In the genomic region with DNA sequence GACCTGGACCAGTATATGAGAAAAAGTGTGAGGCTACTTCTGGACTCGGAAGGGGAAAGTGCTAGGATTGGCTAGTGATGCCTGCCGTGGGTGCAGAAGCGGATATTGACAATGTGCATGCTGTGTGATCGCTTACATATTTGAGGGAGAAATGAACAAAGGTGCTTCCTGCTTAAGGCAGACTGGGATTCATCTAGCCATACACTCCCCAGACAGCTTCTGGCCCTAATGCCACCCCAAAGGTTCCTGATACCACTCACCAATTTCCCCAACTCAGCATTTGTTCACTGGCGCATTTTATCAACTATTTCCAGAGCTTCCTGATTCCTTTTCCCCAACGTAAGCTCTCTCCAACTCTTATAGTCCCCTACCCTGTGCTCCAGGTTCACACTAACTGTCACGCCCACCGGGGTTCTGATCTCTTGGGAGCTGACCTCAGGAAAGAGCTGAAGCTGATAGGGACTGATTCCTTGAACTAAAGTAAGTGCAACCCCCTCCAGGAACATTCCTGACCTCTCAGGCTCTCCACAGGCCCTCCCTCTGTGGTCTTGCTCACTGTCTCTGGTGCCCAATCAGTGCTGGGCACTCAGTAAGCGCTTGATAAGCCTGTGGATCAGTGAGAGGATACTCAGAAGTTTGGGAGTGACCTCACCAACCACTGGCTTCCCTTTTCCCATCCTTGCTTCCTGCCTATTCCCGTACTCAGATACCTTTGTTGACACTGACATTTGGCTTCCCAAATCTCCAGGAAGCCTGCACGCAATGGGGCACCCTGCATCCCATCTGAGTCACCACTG, we compare ENCODE assay signal across 12 cellular contexts.
A peak's percentile ranks its signal among the peaks of the same experiment; 100 is the strongest.
DNase-seq lines count a peak whose midpoint lies in the region; ATAC-seq, FAIRE-seq and TF ChIP-seq lines count a peak whose summit lies in the region.
"Had no signal": no experiment of that assay in that cellular context is flagged by ENCODE, and none has a peak within 500 bp of the region (broad histone marks: within the 10 kb centered on the region; RNA-seq: fewer than 3 reads in every experiment).

No MANE protein-coding gene starts in this region.

- no peaks in the 10 kb centered on the region for H3K9me3 Mint-ChIP-seq in neural progenitor cell
- H3K9me3 Mint-ChIP-seq: activated T-cell treated with anti-CD3 and anti-CD28 coated beads, Interleukin-2, amount 50 U/mL, for 72 hours had no signal

- H3K79me2 ChIP-seq in endothelial cell of umbilical vein (ENCODE audit: control insufficient read depth, insufficient read depth, low read length) (no peaks in the 10 kb centered on the region), neural progenitor cell (ENCODE audit: low read depth) (no peaks in the 10 kb centered on the region)

- H3K36me3 Mint-ChIP-seq in neural progenitor cell: no peaks in the 10 kb centered on the region

- H3K4me1 ChIP-seq in BLaER1: peaks cover 41% of the 10 kb centered on the region
- peaks cover 38% of the 10 kb centered on the region for H3K4me1 ChIP-seq in endothelial cell of umbilical vein (ENCODE audit: control insufficient read depth, extremely low read depth, insufficient read depth, low read length)
- H3K4me1 ChIP-seq in neural progenitor cell: peaks cover 13% of the 10 kb centered on the region

- POLR2A ChIA-PET in endothelial cell of umbilical vein (lab: Charles Lee): no interaction called here

- H3K27ac Mint-ChIP-seq in neural progenitor cell: peak overlapping the region; percentile 48
- H3K27ac Mint-ChIP-seq: activated T-cell treated with anti-CD3 and anti-CD28 coated beads, Interleukin-2, amount 50 U/mL, for 72 hours had no signal

- H3K27ac ChIP-seq in BLaER1: no peak overlapping the region
- H3K27ac ChIP-seq in endothelial cell of umbilical vein (ENCODE audit: insufficient read depth, low read depth, low read length): peak overlapping the region; percentile 37
- H3K27ac ChIP-seq in neural progenitor cell: no peak overlapping the region

- H3F3A ChIP-seq in neural progenitor cell (ENCODE audit: low read depth): no peaks in the 10 kb centered on the region

- BruUV-seq in endothelial cell of umbilical vein (replicated peaks; lab: Mats Ljungman, UMichigan): no TSS peak

- H3K27me3 Mint-ChIP-seq in neural progenitor cell (ENCODE audit: insufficient read depth, low read depth): peaks cover 10% of the 10 kb centered on the region

- H3K9ac ChIP-seq in BLaER1 (no peak overlapping the region), endothelial cell of umbilical vein (replicated peaks; ENCODE audit: extremely low read depth, insufficient read depth, low read length) (no peak overlapping the region), neural progenitor cell (no peak overlapping the region)

- H3K4me3 ChIP-seq in BLaER1 (no peak overlapping the region), endothelial cell of umbilical vein (replicated peaks in 1 of 3; ENCODE audit: insufficient read depth in 1 of 3, low read depth in 1 of 3, low read length in 3 of 3) (no peak overlapping the region), neural progenitor cell (no peak overlapping the region)

- H3K27me3 ChIP-seq in BLaER1 (no peaks in the 10 kb centered on the region), endothelial cell of umbilical vein (ENCODE audit: control insufficient read depth in 2 of 2, insufficient read depth in 2 of 2, low read length in 2 of 2) (no peaks in the 10 kb centered on the region), neural progenitor cell (no peaks in the 10 kb centered on the region)

- peak overlapping the region; percentile 37 for H3K4me2 ChIP-seq in BLaER1
- no peak overlapping the region for H3K4me2 ChIP-seq in endothelial cell of umbilical vein (ENCODE audit: insufficient read depth, low read length)
- no peak overlapping the region for H3K4me2 ChIP-seq in neural progenitor cell

- dilution Hi-C loops in endothelial cell of umbilical vein (cut with MboI; ENCODE audit: extremely low pct_ligation_motif_present, low sequenced_read_pairs): no loop called here

- H4K20me1 ChIP-seq in BLaER1 (no peaks in the 10 kb centered on the region), endothelial cell of umbilical vein (replicated peaks; ENCODE audit: control insufficient read depth, extremely low read depth, insufficient read depth, low read length) (no peaks in the 10 kb centered on the region), neural progenitor cell (ENCODE audit: low read depth) (no peaks in the 10 kb centered on the region)

- H3K9me3 ChIP-seq in BLaER1: no peaks in the 10 kb centered on the region
- no peaks in the 10 kb centered on the region for H3K9me3 ChIP-seq in endothelial cell of umbilical vein (replicated peaks; ENCODE audit: control insufficient read depth, insufficient read depth, low read length)
- no peaks in the 10 kb centered on the region for H3K9me3 ChIP-seq in neural progenitor cell (ENCODE audit: low read depth)
- H3K9me3 ChIP-seq: Caco-2 had no signal

- H3K9me1 ChIP-seq in endothelial cell of umbilical vein (replicated peaks; ENCODE audit: control insufficient read depth, extremely low read depth, insufficient read depth, low read length): no peaks in the 10 kb centered on the region

- intact Hi-C loops in endothelial cell of umbilical vein (cut with micrococcal nuclease): no loop called here

- FAIRE-seq in endothelial cell of umbilical vein (lab: Jason Lieb, UNC): peak; percentile 93

- no peak overlapping the region for H3K4me3 Mint-ChIP-seq in neural progenitor cell
- H3K4me3 Mint-ChIP-seq: activated T-cell treated with anti-CD3 and anti-CD28 coated beads, Interleukin-2, amount 50 U/mL, for 72 hours had no signal

- no peak for ATAC-seq in HG02970 (IDR thresholded peaks at IDR 0.05; ENCODE audit: low FRiP score, unreplicated experiment)
- ATAC-seq: activated T-cell treated with anti-CD3 and anti-CD28 coated beads, Interleukin-2, amount 50 U/mL, for 72 hours had no signal

- peak; percentile 93 for DNase-seq in NCI-H226
- DNase-seq in endothelial cell of umbilical vein (ENCODE audit: low read depth, low spot score): peak; percentile 70
- no peak for DNase-seq in neural progenitor cell (ENCODE audit: low spot score)
- no peak for DNase-seq in CD1c-positive myeloid dendritic cell (ENCODE audit: extremely low spot score)
- no peak for DNase-seq in nucleus accumbens (lab: John Stamatoyannopoulos, UW)
- no peak for DNase-seq in activated CD4-positive, alpha-beta T cell treated with anti-CD3 and anti-CD28 coated beads for 48 hours
- DNase-seq: activated T-cell treated with anti-CD3 and anti-CD28 coated beads, Interleukin-2, amount 50 U/mL, for 72 hours; Caco-2; hypothalamus; NCI-H1694 treated with DMSO at 0.1 percent for 48 hours had no signal

- no peaks in the 10 kb centered on the region for H3K36me3 ChIP-seq in BLaER1
- H3K36me3 ChIP-seq in endothelial cell of umbilical vein (ENCODE audit: control insufficient read depth in 2 of 2, extremely low read depth in 1 of 2, insufficient read depth in 2 of 2, low read length in 2 of 2): no peaks in the 10 kb centered on the region
- H3K36me3 ChIP-seq in neural progenitor cell: no peaks in the 10 kb centered on the region

- H3K4me1 Mint-ChIP-seq in neural progenitor cell: peaks cover 53% of the 10 kb centered on the region

- peak overlapping the region; percentile 1 for H2AFZ ChIP-seq in endothelial cell of umbilical vein (ENCODE audit: low read depth, low read length)
- no peak overlapping the region for H2AFZ ChIP-seq in neural progenitor cell (replicated peaks)

- no peak for TF ChIP-seq POLR2A in endothelial cell of umbilical vein (IDR thresholded peaks at IDR 0.05; ENCODE audit: low read depth, low read length)

- CTCF ChIA-PET in endothelial cell of umbilical vein (lab: Charles Lee): interaction anchor here (1.2 to 1.4 kb wide), 3 partner anchors 11 to 279 kb away, joined by 3 to 7 read pairs (median 4); no protein-coding TSS in a partner anchor

- TF ChIP-seq CTCF in endothelial cell of umbilical vein (IDR thresholded peaks at IDR 0.05; ENCODE audit: extremely low read depth in 1 of 2, insufficient read depth in 1 of 2, low read depth in 1 of 2, low read length in 2 of 2) (no peak), neural progenitor cell (IDR thresholded peaks at IDR 0.05) (no peak)

TF ChIP-seq in endothelial cell of umbilical vein, 7 proteins besides CTCF, POLR2A, EP300 and RAD21:
- TF ChIP-seq FOS (IDR thresholded peaks at IDR 0.05; ENCODE audit: borderline replicate concordance, insufficient read depth, low read length): peak; percentile 32
- TF ChIP-seq JUN (IDR thresholded peaks at IDR 0.05; ENCODE audit: borderline replicate concordance, insufficient read depth, insufficient read length, low read depth): peak; percentile 14
- TF ChIP-seq GATA2 (IDR thresholded peaks at IDR 0.05; ENCODE audit: insufficient read depth, insufficient read length, low read depth, low read length): peak; percentile 38
- no peak for TF ChIP-seq POLR2AphosphoS5 (IDR thresholded peaks at IDR 0.05; ENCODE audit: insufficient read depth, low read depth, low read length)

Comparison
In these comparisons a context has a peak if more than half of its experiments do, and no peak if none do; other contexts are left out.
1. DNase-seq: peak in NCI-H226 (single experiment) and endothelial cell of umbilical vein (single experiment); none in neural progenitor cell (single experiment), CD1c-positive myeloid dendritic cell (single experiment), nucleus accumbens (0 of 56) and activated CD4-positive, alpha-beta T cell treated with anti-CD3 and anti-CD28 coated beads for 48 hours (single experiment).